Comparison of ENCODE assay signal across 6 cellular contexts in genomic region chr2:99153921-99154604, GRCh38. TPM values are rescaled to one million over a fixed set of nuclear protein-coding genes. Genes with fewer than 3 reads are reported as not detected.
DNase-seq lines count a peak whose midpoint lies in the region; ATAC-seq and TF ChIP-seq lines count a peak whose summit lies in the region.

No MANE protein-coding gene starts in this region.

- TF ChIP-seq CTCF in epithelial cell of esophagus (IDR thresholded peaks at IDR 0.05; ENCODE audit: insufficient read depth, low read depth, low read length, missing control alignments), result no peak

- no peaks in the 10 kb centered on the region for H3K9me3 Mint-ChIP-seq in T-helper 2 cell treated with Interferon-gamma antibody and Interleukin-4, amounts not matched to agents 5 μg/mL and 100 μg/mL, for 36 hours
- no peaks in the 10 kb centered on the region for H3K9me3 Mint-ChIP-seq in stimulated activated effector memory CD8-positive, alpha-beta T cell treated with anti-CD3 and anti-CD28 coated beads, Interleukin-12 subunit alpha, Interleukin-12 subunit beta, amount 100 ng/mL, for 72 hours

- H3K27me3 Mint-ChIP-seq in T-helper 2 cell treated with Interferon-gamma antibody and Interleukin-4, amounts not matched to agents 5 μg/mL and 100 μg/mL, for 36 hours (ENCODE audit: low read depth), result no peaks in the 10 kb centered on the region

- no peak for ATAC-seq in stimulated activated effector memory CD8-positive, alpha-beta T cell treated with anti-CD3 and anti-CD28 coated beads, Interleukin-12 subunit alpha, Interleukin-12 subunit beta, amount 100 ng/mL, for 72 hours

- DNase-seq in T-helper 2 cell treated with Interferon-gamma antibody and Interleukin-4, amounts not matched to agents 5 μg/mL and 100 μg/mL, for 36 hours (ENCODE audit: low spot score), result no peak
- DNase-seq in T-helper 2 cell (no peak), epithelial cell of esophagus (ENCODE audit: low read depth) (no peak), LoVo (ENCODE audit: low spot score) (no peak), posterior vena cava (ENCODE audit: low spot score) (no peak)
- DNase-seq in stimulated activated effector memory CD8-positive, alpha-beta T cell treated with anti-CD3 and anti-CD28 coated beads, Interleukin-12 subunit alpha, Interleukin-12 subunit beta, amount 100 ng/mL, for 72 hours (ENCODE audit: low spot score in 2 of 2), result no peak

- intact Hi-C loops in posterior vena cava (cut with DNase I), result loop anchor here in 1 of 2 donors (2.0 kb wide), 1 partner anchor 175 kb away; no protein-coding TSS in a partner anchor

- peaks cover 15% of the 10 kb centered on the region for H3K4me1 Mint-ChIP-seq in T-helper 2 cell treated with Interferon-gamma antibody and Interleukin-4, amounts not matched to agents 5 μg/mL and 100 μg/mL, for 36 hours (ENCODE audit: low read depth)
- H3K4me1 Mint-ChIP-seq in stimulated activated effector memory CD8-positive, alpha-beta T cell treated with anti-CD3 and anti-CD28 coated beads, Interleukin-12 subunit alpha, Interleukin-12 subunit beta, amount 100 ng/mL, for 72 hours, result peaks cover 31% of the 10 kb centered on the region

- H3K36me3 Mint-ChIP-seq in T-helper 2 cell treated with Interferon-gamma antibody and Interleukin-4, amounts not matched to agents 5 μg/mL and 100 μg/mL, for 36 hours (ENCODE audit: low read depth), result peaks cover 17% of the 10 kb centered on the region
- peaks cover 11% of the 10 kb centered on the region for H3K36me3 Mint-ChIP-seq in stimulated activated effector memory CD8-positive, alpha-beta T cell treated with anti-CD3 and anti-CD28 coated beads, Interleukin-12 subunit alpha, Interleukin-12 subunit beta, amount 100 ng/mL, for 72 hours

- H3K27ac Mint-ChIP-seq in T-helper 2 cell treated with Interferon-gamma antibody and Interleukin-4, amounts not matched to agents 5 μg/mL and 100 μg/mL, for 36 hours, result peak overlapping the region; percentile 86
- H3K27ac Mint-ChIP-seq in stimulated activated effector memory CD8-positive, alpha-beta T cell treated with anti-CD3 and anti-CD28 coated beads, Interleukin-12 subunit alpha, Interleukin-12 subunit beta, amount 100 ng/mL, for 72 hours, result peak overlapping the region; percentile 98

- H3K4me3 ChIP-seq in epithelial cell of esophagus (ENCODE audit: low read length), result peak overlapping the region; percentile 90

- H3K4me3 Mint-ChIP-seq in T-helper 2 cell treated with Interferon-gamma antibody and Interleukin-4, amounts not matched to agents 5 μg/mL and 100 μg/mL, for 36 hours, result peak overlapping the region; percentile 87
- no peak overlapping the region for H3K4me3 Mint-ChIP-seq in stimulated activated effector memory CD8-positive, alpha-beta T cell treated with anti-CD3 and anti-CD28 coated beads, Interleukin-12 subunit alpha, Interleukin-12 subunit beta, amount 100 ng/mL, for 72 hours

RNA-seq across cellular contexts. Expression of gene TSGA10, which starts 0.7 kb away (rescaled TPM):
- 1 to 10 TPM; 2.3 TPM for total RNA-seq in posterior vena cava

RNA-seq across cellular contexts. Expression of gene LIPT1, which starts 0.7 kb away (rescaled TPM):
- 1 to 10 TPM; 5.7 to 7.2 TPM for total RNA-seq in posterior vena cava

RNA-seq across cellular contexts. Expression of gene C2orf15, which starts 12.6 kb away (rescaled TPM):
- under 1 TPM in 1 of 2 donors, not detected in 1; 0.33 TPM for total RNA-seq in posterior vena cava

RNA-seq across cellular contexts. Expression of gene MITD1, which starts 26.8 kb away (rescaled TPM):
- 10 to 100 TPM; 20.6 to 22.9 TPM for total RNA-seq in posterior vena cava

RNA-seq across cellular contexts. Expression of gene MRPL30, which starts 26.9 kb away (rescaled TPM):
- 10 to 100 TPM; 19.7 to 22.2 TPM for total RNA-seq in posterior vena cava
